In the genomic region with DNA sequence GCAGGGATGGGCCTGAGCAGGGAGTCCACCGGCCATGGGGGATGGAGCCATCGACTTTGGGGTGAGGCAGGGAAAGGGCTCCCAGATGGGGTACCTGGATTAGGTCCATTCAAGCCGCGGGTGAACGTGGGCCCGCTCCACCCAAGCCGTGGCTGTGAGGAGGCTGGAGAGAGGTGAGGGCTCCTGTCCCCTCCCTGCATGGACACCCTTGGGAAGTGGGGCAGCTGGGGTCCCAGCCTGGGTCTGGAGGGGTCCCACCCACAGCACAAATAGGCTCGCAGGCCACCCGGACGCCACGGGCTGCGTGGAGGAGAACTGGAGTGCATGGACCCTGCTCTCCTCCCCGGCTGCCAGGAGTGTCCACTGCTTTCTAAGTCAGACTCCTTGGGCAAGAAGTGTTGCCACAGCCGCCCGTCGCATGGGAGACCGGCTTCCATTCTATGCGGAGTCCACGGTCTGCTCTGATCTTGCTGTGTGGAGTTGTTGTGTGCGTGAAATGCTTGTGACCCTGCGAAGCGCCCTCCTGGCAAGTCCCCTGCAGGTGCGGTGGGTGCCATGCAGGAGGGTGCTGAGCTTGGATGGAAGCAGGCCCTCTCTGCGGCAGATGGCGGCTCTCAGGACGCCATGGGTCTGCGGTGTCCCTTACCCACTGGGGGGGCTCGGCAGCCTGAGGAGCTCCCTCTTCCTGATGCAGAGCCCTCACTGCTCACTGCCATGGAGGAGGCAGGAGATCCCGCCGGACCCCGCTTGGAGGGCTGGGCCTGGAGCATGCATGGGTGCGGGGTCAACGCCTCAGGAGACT, we compare ENCODE assay signal across 9 cellular contexts. TPM values are rescaled to one million over a fixed set of nuclear protein-coding genes. Genes with fewer than 3 reads are reported as not detected.
A peak's percentile ranks its signal among the peaks of the same experiment; 100 is the strongest.
DNase-seq lines count a peak whose midpoint lies in the region; ATAC-seq and TF ChIP-seq lines count a peak whose summit lies in the region.
"Had no signal": no experiment of that assay in that cellular context is flagged by ENCODE, and none has a peak within 500 bp of the region (broad histone marks: within the 10 kb centered on the region; RNA-seq: fewer than 3 reads in every experiment).

No MANE protein-coding gene starts in this region.

- peak overlapping the region; percentile 94 for H3K27ac Mint-ChIP-seq in activated CD4-positive, alpha-beta T cell treated with anti-CD3 and anti-CD28 coated beads, Interleukin-2, amount 10 ng/mL, durations not matched to agents 7 days and 5 days

- POLR2A ChIA-PET in activated CD4-positive, alpha-beta T cell treated with anti-CD3 and anti-CD28 coated beads, Interleukin-2, amount 10 ng/mL, durations not matched to agents 7 days and 5 days (lab: Charles Lee), result interaction anchor here (0.6 to 1.0 kb wide), 2 partner anchors 23 to 28 kb away, joined by 3 read pairs; no protein-coding TSS in a partner anchor

- WGBS in liver, result 72% methylated on average over 33 of the region's 33 CpGs
- WGBS in thymus, result 84% methylated on average over 33 of the region's 33 CpGs

- no peak for TF ChIP-seq RAD21 in liver (IDR thresholded peaks at IDR 0.05)

- H3K27me3 Mint-ChIP-seq in activated CD4-positive, alpha-beta T cell treated with anti-CD3 and anti-CD28 coated beads, Interleukin-2, amount 10 ng/mL, durations not matched to agents 7 days and 5 days, result no peaks in the 10 kb centered on the region

- CTCF ChIA-PET in activated CD4-positive, alpha-beta T cell treated with anti-CD3 and anti-CD28 coated beads, Interleukin-2, amount 10 ng/mL, durations not matched to agents 7 days and 5 days (lab: Charles Lee), result interaction anchor here (1.5 kb wide), 2 partner anchors 26 to 28 kb away, joined by 3 to 4 read pairs; partner anchors contain the start of gene NDUFS7

- peak overlapping the region in 1 of 2 donors; percentile 82 for H3K9ac ChIP-seq in liver (ENCODE audit: low read depth in 1 of 2, low read length in 2 of 2)

- H3K4me1 ChIP-seq in ascending aorta (peaks cover 31 to 33% of the 10 kb centered on the region in 2 donors), liver (ENCODE audit: control insufficient read depth in 4 of 4, insufficient read depth in 4 of 4, low read length in 3 of 4) (peaks cover 33 to 55% (median 49%) of the 10 kb centered on the region in 4 donors), thymus (ENCODE audit: control insufficient read depth, insufficient read depth, low read length) (peaks cover 14% of the 10 kb centered on the region)

- intact Hi-C loops in ascending aorta (cut with DNase I), result loop anchor here (2.0 kb wide), 1 partner anchor 131 kb away; no protein-coding TSS in a partner anchor

- peak overlapping the region; percentile 96 for H3K27ac ChIP-seq in ascending aorta
- peak overlapping the region; percentile 83 to 92 for H3K27ac ChIP-seq in liver (ENCODE audit: low read depth in 1 of 2, low read length in 2 of 2)
- H3K27ac ChIP-seq in thymus (ENCODE audit: low read depth), result no peak overlapping the region

- H3K36me3 ChIP-seq in ascending aorta, result peaks cover 0 to 4% of the 10 kb centered on the region in 2 donors
- H3K36me3 ChIP-seq in liver (ENCODE audit: control insufficient read depth in 4 of 4, insufficient read depth in 3 of 4, low read depth in 1 of 4, low read length in 3 of 4), result peaks cover 0 to 5% (median 0%) of the 10 kb centered on the region in 4 donors
- peaks cover 23% of the 10 kb centered on the region for H3K36me3 ChIP-seq in thymus (ENCODE audit: control insufficient read depth, insufficient read depth)

- H3K4me3 Mint-ChIP-seq in activated CD4-positive, alpha-beta T cell treated with anti-CD3 and anti-CD28 coated beads, Interleukin-2, amount 10 ng/mL, durations not matched to agents 7 days and 5 days, result peak overlapping the region; percentile 92

- no peak for ATAC-seq in HG03354 (IDR thresholded peaks at IDR 0.05; ENCODE audit: poor library complexity, severe bottlenecking, unreplicated experiment)

- TF ChIP-seq CTCF in ascending aorta (IDR thresholded peaks at IDR 0.05), result no peak
- TF ChIP-seq CTCF in liver (IDR thresholded peaks at IDR 0.05; ENCODE audit: low read depth, low read length, missing input control), result no peak

- no peaks in the 10 kb centered on the region for H3K9me3 Mint-ChIP-seq in activated CD4-positive, alpha-beta T cell treated with anti-CD3 and anti-CD28 coated beads, Interleukin-2, amount 10 ng/mL, durations not matched to agents 7 days and 5 days

- DNase-seq in activated CD4-positive, alpha-beta T cell treated with anti-CD3 and anti-CD28 coated beads, Interleukin-2, amount 10 ng/mL, durations not matched to agents 7 days and 5 days, result no peak
- no peak for DNase-seq in activated CD4-positive, alpha-beta T cell treated with anti-CD3 and anti-CD28 coated beads for 48 hours
- DNase-seq in ascending aorta (ENCODE audit: low spot score in 2 of 2), result no peak
- DNase-seq in NK-92 treated with Interleukin-12 subunit alpha and Interleukin-12 subunit beta, amount 100 ng/mL, for 24 hours (lab: John Stamatoyannopoulos, UW), result no peak
- no peak for DNase-seq in SKM-1 treated with dmso at 0.1 percent for 144 hours (lab: John Stamatoyannopoulos, UW; ENCODE audit: unreplicated experiment)
- DNase-seq: cerebellar nuclear complex had no signal

- peaks cover 24% of the 10 kb centered on the region for H3K36me3 Mint-ChIP-seq in activated CD4-positive, alpha-beta T cell treated with anti-CD3 and anti-CD28 coated beads, Interleukin-2, amount 10 ng/mL, durations not matched to agents 7 days and 5 days (ENCODE audit: low read depth)

- H3K27me3 ChIP-seq in ascending aorta, result no peaks in the 10 kb centered on the region
- no peaks in the 10 kb centered on the region for H3K27me3 ChIP-seq in liver (ENCODE audit: control insufficient read depth in 4 of 4, insufficient read depth in 4 of 4, low read length in 3 of 4)
- no peaks in the 10 kb centered on the region for H3K27me3 ChIP-seq in thymus (ENCODE audit: control insufficient read depth, insufficient read depth)

- peak overlapping the region; percentile 95 to 99 for H3K4me3 ChIP-seq in ascending aorta
- H3K4me3 ChIP-seq in liver (ENCODE audit: low read depth in 1 of 3, low read length in 3 of 3), result peak overlapping the region; percentile 41 to 98 (median 87)
- H3K4me3 ChIP-seq in thymus (ENCODE audit: low read length), result peak overlapping the region; percentile 95

- H3K9me3 ChIP-seq in ascending aorta (no peaks in the 10 kb centered on the region), liver (ENCODE audit: control insufficient read depth in 4 of 4, low read length in 3 of 4) (no peaks in the 10 kb centered on the region), thymus (ENCODE audit: control insufficient read depth) (no peaks in the 10 kb centered on the region)

- H3K4me1 Mint-ChIP-seq in activated CD4-positive, alpha-beta T cell treated with anti-CD3 and anti-CD28 coated beads, Interleukin-2, amount 10 ng/mL, durations not matched to agents 7 days and 5 days, result peaks cover 46% of the 10 kb centered on the region

TF ChIP-seq in liver, 16 proteins besides CTCF, POLR2A, EP300 and RAD21 (continues in another document):
- no peak for TF ChIP-seq RXRA (IDR thresholded peaks at IDR 0.05)
- TF ChIP-seq SP1 (IDR thresholded peaks at IDR 0.05), result no peak
- no peak for TF ChIP-seq REST (IDR thresholded peaks at IDR 0.05)
- no peak for TF ChIP-seq JUND (IDR thresholded peaks at IDR 0.05)

RNA-seq across cellular contexts. Expression of gene DAZAP1, which starts 2.0 kb away (rescaled TPM):
- 100 to 1,000 TPM; 235 to 241 TPM for total RNA-seq in activated CD4-positive, alpha-beta T cell treated with anti-CD3 and anti-CD28 coated beads, Interleukin-2, amount 10 ng/mL, durations not matched to agents 7 days and 5 days
- 15.8 TPM for total RNA-seq in ascending aorta
- 10 to 100 TPM; 30.0 to 45.0 TPM for total RNA-seq in liver
- 10 to 100 TPM in 1 of 2 donors, 1 to 10 TPM in 1; 5.4 to 29.4 TPM for polyA plus RNA-seq in liver
- polyA plus RNA-seq in thymus, result 112 TPM

RNA-seq across cellular contexts. Expression of gene GAMT, which starts 8.1 kb away (rescaled TPM):
- total RNA-seq in activated CD4-positive, alpha-beta T cell treated with anti-CD3 and anti-CD28 coated beads, Interleukin-2, amount 10 ng/mL, durations not matched to agents 7 days and 5 days, result 10 to 100 TPM; 23.0 to 25.9 TPM
- total RNA-seq in ascending aorta, result 56.4 TPM
- total RNA-seq in liver, result 100 to 1,000 TPM in 1 of 2 donors, 10 to 100 TPM in 1; 76.2 to 181 TPM
- 100 to 1,000 TPM; 367 to 394 TPM for polyA plus RNA-seq in liver
- 19.1 TPM for polyA plus RNA-seq in thymus

RNA-seq across cellular contexts. Expression of gene NDUFS7, which starts 25.7 kb away (rescaled TPM):
- total RNA-seq in activated CD4-positive, alpha-beta T cell treated with anti-CD3 and anti-CD28 coated beads, Interleukin-2, amount 10 ng/mL, durations not matched to agents 7 days and 5 days, result 100 to 1,000 TPM in 1 of 2 experiments, 10 to 100 TPM in 1; 99.3 to 103 TPM
- 216 TPM for total RNA-seq in ascending aorta
- total RNA-seq in liver, result 10 to 100 TPM; 54.4 to 85.7 TPM
- polyA plus RNA-seq in liver, result 100 to 1,000 TPM; 170 to 185 TPM
- 61.8 TPM for polyA plus RNA-seq in thymus

RNA-seq across cellular contexts. Expression of gene RPS15, which starts 28.8 kb away (rescaled TPM):
- total RNA-seq in activated CD4-positive, alpha-beta T cell treated with anti-CD3 and anti-CD28 coated beads, Interleukin-2, amount 10 ng/mL, durations not matched to agents 7 days and 5 days, result 1,000 to 10,000 TPM; 1,158 to 1,387 TPM
- total RNA-seq in ascending aorta, result 3,111 TPM
- 100 to 1,000 TPM; 296 to 408 TPM for total RNA-seq in liver
- polyA plus RNA-seq in liver, result 100 to 1,000 TPM; 420 to 954 TPM
- polyA plus RNA-seq in thymus, result 3,095 TPM

RNA-seq across cellular contexts. Expression of gene APC2, which starts 40.5 kb away (rescaled TPM):
- under 1 TPM; 0.02 to 0.10 TPM for total RNA-seq in activated CD4-positive, alpha-beta T cell treated with anti-CD3 and anti-CD28 coated beads, Interleukin-2, amount 10 ng/mL, durations not matched to agents 7 days and 5 days
- total RNA-seq in ascending aorta (not detected), liver (under 1 TPM; under 0.01 to 0.05 TPM)
- polyA plus RNA-seq in liver (under 1 TPM; 0.01 to 0.06 TPM), thymus (0.11 TPM)

Comparison
In these comparisons a context has a peak if more than half of its experiments do, and no peak if none do; other contexts are left out.
1. RNA of gene DAZAP1, which starts 2.0 kb away (total RNA-seq): 235 to 241 TPM in activated CD4-positive, alpha-beta T cell treated with anti-CD3 and anti-CD28 coated beads, Interleukin-2, amount 10 ng/mL, durations not matched to agents 7 days and 5 days; 30.0 to 45.0 TPM in liver and 15.8 TPM in ascending aorta (single experiment); every median in the first group is over 4 times any median in the second.
2. Peak in every context shown above with its lines, with median percentiles within 50 percentile points of each other: H3K4me3 ChIP-seq.